ENCODE assay signal across 24 cellular contexts in the genomic region with DNA sequence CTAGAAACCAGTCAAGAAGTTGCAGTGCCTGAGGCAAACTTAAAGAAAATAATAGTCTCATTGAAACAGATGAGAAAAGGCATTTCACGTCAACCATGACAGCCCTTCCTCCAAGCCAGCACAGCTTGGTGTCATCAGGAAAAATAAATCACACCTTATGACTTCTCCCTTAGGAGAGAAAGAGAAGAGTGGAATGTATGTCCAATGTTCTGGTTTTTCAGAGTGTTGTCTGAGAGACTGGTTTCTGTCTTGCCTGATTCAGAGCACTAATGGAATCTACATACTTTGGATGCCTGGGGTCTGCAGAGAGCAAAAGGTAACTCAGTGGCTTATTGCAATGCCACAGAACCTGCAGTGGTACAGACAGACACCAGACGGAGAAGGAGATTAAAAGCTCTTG.
A peak's percentile ranks its signal among the peaks of the same experiment; 100 is the strongest.
DNase-seq lines count a peak whose midpoint lies in the region; ATAC-seq, FAIRE-seq and TF ChIP-seq lines count a peak whose summit lies in the region.
"Had no signal": no experiment of that assay in that cellular context is flagged by ENCODE, and none has a peak within 500 bp of the region (broad histone marks: within the 10 kb centered on the region; RNA-seq: fewer than 3 reads in every experiment).

No MANE protein-coding gene starts in this region.

- H3K4me3 Mint-ChIP-seq in WTC11 (no peak overlapping the region), neural progenitor cell (no peak overlapping the region)
- H3K4me3 Mint-ChIP-seq: activated naive CD4-positive, alpha-beta T cell treated with anti-CD3 and anti-CD28 coated beads, Interleukin-2, amount 50 U/mL, for 24 hours; activated T-helper 1 cell treated with anti-CD3 and anti-CD28 coated beads, Interleukin-12 subunit alpha, Interleukin-12 subunit beta, Interleukin-2, Interleukin-4 antibody, amounts not matched to agents 30 ng/mL and 10 ng/mL and 1 ng/mL, durations not matched to agents 14 hours and 24 hours and 36 hours; CD4-positive, alpha-beta T cell; immature natural killer cell; naive B cell; stimulated activated naive B cell treated with anti-CD40 and anti-IgM and Interleukin-4, amounts not matched to agents 10 μg/mL and 1 μg/mL and 100 μg/mL, for 72 hours had no signal

- no peak for FAIRE-seq in D721Med (lab: Jason Lieb, UNC)
- FAIRE-seq: TTC549 had no signal

- no peaks in the 10 kb centered on the region for H3K27me3 ChIP-seq in neural progenitor cell
- H3K27me3 ChIP-seq: body of pancreas, colonic mucosa, heart left ventricle, ovary, sigmoid colon had no signal

- H3K79me2 ChIP-seq in neural progenitor cell (ENCODE audit: low read depth) = no peaks in the 10 kb centered on the region

- H3K27ac Mint-ChIP-seq in WTC11 (peak overlapping the region; percentile 14; the same call in 1 of the 2 replicates), neural progenitor cell (no peak overlapping the region)
- H3K27ac Mint-ChIP-seq: activated naive CD4-positive, alpha-beta T cell treated with anti-CD3 and anti-CD28 coated beads, Interleukin-2, amount 50 U/mL, for 24 hours; activated T-helper 1 cell treated with anti-CD3 and anti-CD28 coated beads, Interleukin-12 subunit alpha, Interleukin-12 subunit beta, Interleukin-2, Interleukin-4 antibody, amounts not matched to agents 30 ng/mL and 10 ng/mL and 1 ng/mL, durations not matched to agents 14 hours and 24 hours and 36 hours; CD4-positive, alpha-beta T cell; immature natural killer cell; naive B cell; stimulated activated naive B cell treated with anti-CD40 and anti-IgM and Interleukin-4, amounts not matched to agents 10 μg/mL and 1 μg/mL and 100 μg/mL, for 72 hours had no signal

- no peak overlapping the region for H2AFZ ChIP-seq in neural progenitor cell (replicated peaks)

- H3K9me3 ChIP-seq in neural progenitor cell (ENCODE audit: low read depth) = no peaks in the 10 kb centered on the region
- H3K9me3 ChIP-seq: colonic mucosa, ovary had no signal

- peaks cover 11% of the 10 kb centered on the region for H3K4me1 Mint-ChIP-seq in WTC11
- H3K4me1 Mint-ChIP-seq in neural progenitor cell = no peaks in the 10 kb centered on the region
- H3K4me1 Mint-ChIP-seq: activated naive CD4-positive, alpha-beta T cell treated with anti-CD3 and anti-CD28 coated beads, Interleukin-2, amount 50 U/mL, for 24 hours; immature natural killer cell; naive B cell; stimulated activated naive B cell treated with anti-CD40 and anti-IgM and Interleukin-4, amounts not matched to agents 10 μg/mL and 1 μg/mL and 100 μg/mL, for 72 hours had no signal

- POLR2A ChIA-PET in WTC11 (lab: Charles Lee) = no interaction called here

- H3K4me3 ChIP-seq in neural progenitor cell = no peak overlapping the region
- H3K4me3 ChIP-seq: body of pancreas, colonic mucosa, heart left ventricle, ovary, sigmoid colon had no signal

- no peaks in the 10 kb centered on the region for H4K20me1 ChIP-seq in neural progenitor cell (ENCODE audit: low read depth)

- DNase-seq in COLO829 (ENCODE audit: low spot score) (peak; percentile 55), WTC11 (ENCODE audit: low spot score) (no peak), foreskin melanocyte (peak; percentile 89), neural progenitor cell (ENCODE audit: low spot score) (peak; percentile 16), DMS53 (lab: John Stamatoyannopoulos, UW) (no peak), AG20443 (ENCODE audit: low spot score) (no peak), D721Med (ENCODE audit: insufficient read length, low spot score) (no peak)
- DNase-seq in NK-92 treated with Interleukin-12 subunit alpha and Interleukin-12 subunit beta, amount 100 ng/mL, for 24 hours (lab: John Stamatoyannopoulos, UW) = no peak
- DNase-seq: body of pancreas; CD4-positive, alpha-beta T cell; colonic mucosa; DMS79; heart left ventricle; immature natural killer cell; naive B cell; NCI-H1436; NCI-H526 treated with DMSO at 0.1 percent for 48 hours; ovary; sigmoid colon; stimulated activated naive B cell treated with anti-CD40 and anti-IgM and Interleukin-4, amounts not matched to agents 10 μg/mL and 1 μg/mL and 100 μg/mL, for 72 hours; SW 1271 had no signal

- TF ChIP-seq CTCF in WTC11 (IDR thresholded peaks at IDR 0.05) (no peak), neural progenitor cell (IDR thresholded peaks at IDR 0.05) (no peak), D721Med (IDR thresholded peaks at IDR 0.05; ENCODE audit: insufficient read depth, missing control alignments) (no peak)

- no peaks in the 10 kb centered on the region for H3K36me3 ChIP-seq in neural progenitor cell
- H3K36me3 ChIP-seq: colonic mucosa, heart left ventricle, ovary, sigmoid colon had no signal

- H3K9me3 Mint-ChIP-seq in WTC11 = peaks cover 14% of the 10 kb centered on the region
- peaks cover 3% of the 10 kb centered on the region for H3K9me3 Mint-ChIP-seq in neural progenitor cell

- no peak overlapping the region for H3K4me2 ChIP-seq in neural progenitor cell

- no peak overlapping the region for H3K9ac ChIP-seq in neural progenitor cell

- CTCF ChIA-PET in WTC11 (lab: Charles Lee) = no interaction called here

- no peaks in the 10 kb centered on the region for H3K27me3 Mint-ChIP-seq in WTC11 (ENCODE audit: low read depth)
- peaks cover 2% of the 10 kb centered on the region for H3K27me3 Mint-ChIP-seq in neural progenitor cell (ENCODE audit: insufficient read depth, low read depth)
- H3K27me3 Mint-ChIP-seq: activated naive CD4-positive, alpha-beta T cell treated with anti-CD3 and anti-CD28 coated beads, Interleukin-2, amount 50 U/mL, for 24 hours; CD4-positive, alpha-beta T cell; naive B cell; stimulated activated naive B cell treated with anti-CD40 and anti-IgM and Interleukin-4, amounts not matched to agents 10 μg/mL and 1 μg/mL and 100 μg/mL, for 72 hours had no signal

- H3K27ac ChIP-seq in neural progenitor cell = no peak overlapping the region
- H3K27ac ChIP-seq: body of pancreas, colonic mucosa, heart left ventricle, ovary, sigmoid colon had no signal

- peaks cover 3% of the 10 kb centered on the region for H3K4me1 ChIP-seq in neural progenitor cell
- H3K4me1 ChIP-seq: body of pancreas, colonic mucosa, heart left ventricle had no signal

- peak; percentile 65 for ATAC-seq in WTC11
- ATAC-seq: body of pancreas; heart left ventricle; stimulated activated naive B cell treated with anti-CD40 and anti-IgM and Interleukin-4, amounts not matched to agents 10 μg/mL and 1 μg/mL and 100 μg/mL, for 72 hours had no signal

- peaks cover 3% of the 10 kb centered on the region for H3K36me3 Mint-ChIP-seq in WTC11
- no peaks in the 10 kb centered on the region for H3K36me3 Mint-ChIP-seq in neural progenitor cell
- H3K36me3 Mint-ChIP-seq: activated naive CD4-positive, alpha-beta T cell treated with anti-CD3 and anti-CD28 coated beads, Interleukin-2, amount 50 U/mL, for 24 hours; immature natural killer cell had no signal

- no peaks in the 10 kb centered on the region for H3F3A ChIP-seq in neural progenitor cell (ENCODE audit: low read depth)

TF ChIP-seq in WTC11, 78 proteins besides CTCF, POLR2A, EP300 and RAD21 (continues in another document):
- TF ChIP-seq RORB (CRISPR knock-in tag; IDR thresholded peaks at IDR 0.05) (no peak), ZNF219 (CRISPR knock-in tag; IDR thresholded peaks at IDR 0.05; ENCODE audit: borderline replicate concordance) (no peak), JAZF1 (CRISPR knock-in tag; IDR thresholded peaks at IDR 0.05) (no peak), ZSCAN18 (CRISPR knock-in tag; IDR thresholded peaks at IDR 0.05) (no peak), ZNF138 (CRISPR knock-in tag; conservative IDR thresholded peaks at IDR 0.05) (no peak), ERG (CRISPR knock-in tag; IDR thresholded peaks at IDR 0.05) (no peak), SP1 (CRISPR knock-in tag; conservative IDR thresholded peaks at IDR 0.05) (no peak)

Comparison
In these comparisons a context has a peak if more than half of its experiments do, and no peak if none do; other contexts are left out.
1. DNase-seq: peak in COLO829 (single experiment), foreskin melanocyte (single experiment) and neural progenitor cell (single experiment); none in WTC11 (single experiment), DMS53 (single experiment), NK-92 treated with Interleukin-12 subunit alpha and Interleukin-12 subunit beta, amount 100 ng/mL, for 24 hours (single experiment), AG20443 (single experiment) and D721Med (single experiment).